In genomic region chr12:124680863-124681778, GRCh38 we compare ENCODE assay signal across 8 cellular contexts.
DNase-seq lines count a peak whose midpoint lies in the region; ATAC-seq and TF ChIP-seq lines count a peak whose summit lies in the region.

No MANE protein-coding gene starts in this region.

- TF ChIP-seq CTCF in AG09309 (IDR thresholded peaks at IDR 0.05; ENCODE audit: control insufficient read depth, insufficient read depth, low read depth, low read length, missing control alignments), result peak; percentile 49

- no peaks in the 10 kb centered on the region for H3K9me3 Mint-ChIP-seq in natural killer cell treated with Interleukin-12 subunit alpha and Interleukin-12 subunit beta and Interleukin-15 and Interleukin-18, amount 100 ng/mL, for 72 hours

- DNase-seq in AG09309 (ENCODE audit: low read depth) (peak; percentile 94), SIG-M5 (lab: John Stamatoyannopoulos, UW) (peak; percentile 86), erythroblast (lab: John Stamatoyannopoulos, UW) (peak; percentile 45 to 52), mesenteric fat pad (ENCODE audit: low spot score) (no peak)
- DNase-seq in natural killer cell treated with Interleukin-12 subunit alpha and Interleukin-12 subunit beta and Interleukin-15 and Interleukin-18, amount 100 ng/mL, for 72 hours (ENCODE audit: low spot score), result peak; percentile 70
- DNase-seq in NK-92 treated with Interleukin-12 subunit alpha and Interleukin-12 subunit beta, amount 100 ng/mL, for 24 hours (lab: John Stamatoyannopoulos, UW), result no peak

- no peak overlapping the region for H3K27ac Mint-ChIP-seq in natural killer cell treated with Interleukin-12 subunit alpha and Interleukin-12 subunit beta and Interleukin-15 and Interleukin-18, amount 100 ng/mL, for 72 hours

- H3K4me1 Mint-ChIP-seq in natural killer cell treated with Interleukin-12 subunit alpha and Interleukin-12 subunit beta and Interleukin-15 and Interleukin-18, amount 100 ng/mL, for 72 hours (ENCODE audit: low read depth in 2 of 2), result peaks cover 14 to 17% of the 10 kb centered on the region in 2 donors

- ATAC-seq in GM21447 (IDR thresholded peaks at IDR 0.05; ENCODE audit: unreplicated experiment) (peak; percentile 70), GM19397 (IDR thresholded peaks at IDR 0.05; ENCODE audit: unreplicated experiment) (no peak)
- peak; percentile 45 to 93 for ATAC-seq in natural killer cell treated with Interleukin-12 subunit alpha and Interleukin-12 subunit beta and Interleukin-15 and Interleukin-18, amount 100 ng/mL, for 72 hours

- H3K27me3 Mint-ChIP-seq in natural killer cell treated with Interleukin-12 subunit alpha and Interleukin-12 subunit beta and Interleukin-15 and Interleukin-18, amount 100 ng/mL, for 72 hours, result peaks cover 14 to 19% of the 10 kb centered on the region in 2 donors

- H3K36me3 Mint-ChIP-seq in natural killer cell treated with Interleukin-12 subunit alpha and Interleukin-12 subunit beta and Interleukin-15 and Interleukin-18, amount 100 ng/mL, for 72 hours, result no peaks in the 10 kb centered on the region

- H3K4me3 Mint-ChIP-seq in natural killer cell treated with Interleukin-12 subunit alpha and Interleukin-12 subunit beta and Interleukin-15 and Interleukin-18, amount 100 ng/mL, for 72 hours, result no peak overlapping the region

- no peak overlapping the region for H3K4me3 ChIP-seq in AG09309 (ENCODE audit: control insufficient read depth, low read depth, low read length)

- TF ChIP-seq POLR2A in erythroblast (IDR thresholded peaks at IDR 0.05; ENCODE audit: low read length), result no peak

Comparison
In these comparisons a context has a peak if more than half of its experiments do, and no peak if none do; other contexts are left out.
1. DNase-seq: peak in AG09309 (single experiment), SIG-M5 (single experiment), erythroblast (2 of 2) and natural killer cell treated with Interleukin-12 subunit alpha and Interleukin-12 subunit beta and Interleukin-15 and Interleukin-18, amount 100 ng/mL, for 72 hours (single experiment); none in mesenteric fat pad (single experiment) and NK-92 treated with Interleukin-12 subunit alpha and Interleukin-12 subunit beta, amount 100 ng/mL, for 24 hours (single experiment).